In genomic region chr5:71653119-71653518, GRCh38 we compare ENCODE assay signal across 13 cellular contexts.
A peak's percentile ranks its signal among the peaks of the same experiment; 100 is the strongest.
DNase-seq lines count a peak whose midpoint lies in the region; ATAC-seq, FAIRE-seq and TF ChIP-seq lines count a peak whose summit lies in the region.
"Had no signal": no experiment of that assay in that cellular context is flagged by ENCODE, and none has a peak within 500 bp of the region (broad histone marks: within the 10 kb centered on the region; RNA-seq: fewer than 3 reads in every experiment).

No MANE protein-coding gene starts in this region.

- peak; percentile 5 for DNase-seq in G401 (ENCODE audit: low spot score)
- DNase-seq in NCI-H1930 (lab: John Stamatoyannopoulos, UW) = peak; percentile 18
- DNase-seq in endothelial cell of umbilical vein (ENCODE audit: low read depth, low spot score) = peak; percentile 43
- DNase-seq in prostate gland (ENCODE audit: low spot score) = peak; percentile 32
- no peak for DNase-seq in SW 1271 (lab: John Stamatoyannopoulos, UW)
- DNase-seq in mesothelial cell of epicardium (ENCODE audit: low spot score in 2 of 2, unreplicated experiment in 2 of 2) = no peak
- DNase-seq: activated CD8-positive, alpha-beta memory T cell treated with anti-CD3 and anti-CD28 coated beads, Interleukin-2, amount 50 U/mL, for 4 hours; islet precursor cell; stimulated activated CD4-positive, alpha-beta T cell treated with anti-CD3 and anti-CD28 coated beads, Interleukin-2, amount 100 ng/mL, for 24 hours; stimulated activated naive CD8-positive, alpha-beta T cell treated with anti-CD3 and anti-CD28 coated beads, Interleukin-15, Interleukin-2, amounts not matched to agents 100 U/mL and 50 U/mL, for 24 hours had no signal

- no peak for ATAC-seq in GM18861 (IDR thresholded peaks at IDR 0.05; ENCODE audit: unreplicated experiment)
- ATAC-seq: stimulated activated naive CD8-positive, alpha-beta T cell treated with anti-CD3 and anti-CD28 coated beads, Interleukin-15, Interleukin-2, amounts not matched to agents 100 U/mL and 50 U/mL, for 24 hours had no signal

- H3K9me3 Mint-ChIP-seq in mesothelial cell of epicardium = no peaks in the 10 kb centered on the region
- H3K9me3 Mint-ChIP-seq: IgD-negative memory B cell had no signal

- TF ChIP-seq CTCF in endothelial cell of umbilical vein (IDR thresholded peaks at IDR 0.05; ENCODE audit: extremely low read depth in 1 of 2, insufficient read depth in 1 of 2, low read depth in 1 of 2, low read length in 2 of 2) = no peak
- no peak for TF ChIP-seq CTCF in prostate gland (IDR thresholded peaks at IDR 0.05)
- no peak for TF ChIP-seq CTCF in mesothelial cell of epicardium (IDR thresholded peaks at IDR 0.05; ENCODE audit: unreplicated experiment)

- H3K9me3 ChIP-seq in endothelial cell of umbilical vein (replicated peaks; ENCODE audit: control insufficient read depth, insufficient read depth, low read length) (no peaks in the 10 kb centered on the region), prostate gland (no peaks in the 10 kb centered on the region)

- H3K4me1 ChIP-seq in endothelial cell of umbilical vein (ENCODE audit: control insufficient read depth, extremely low read depth, insufficient read depth, low read length) = no peaks in the 10 kb centered on the region
- no peaks in the 10 kb centered on the region for H3K4me1 ChIP-seq in prostate gland (replicated peaks)

- H3K27ac ChIP-seq in endothelial cell of umbilical vein (ENCODE audit: insufficient read depth, low read depth, low read length) (no peak overlapping the region), prostate gland (peak overlapping the region in 1 of 2 donors; percentile 50)

- H3K27me3 Mint-ChIP-seq in mesothelial cell of epicardium (ENCODE audit: low read depth) = no peaks in the 10 kb centered on the region
- H3K27me3 Mint-ChIP-seq: IgD-negative memory B cell had no signal

- POLR2A ChIA-PET in endothelial cell of umbilical vein (lab: Charles Lee) = no interaction called here

- H4K20me1 ChIP-seq in endothelial cell of umbilical vein (replicated peaks; ENCODE audit: control insufficient read depth, extremely low read depth, insufficient read depth, low read length) = no peaks in the 10 kb centered on the region

- H3K79me2 ChIP-seq in endothelial cell of umbilical vein (ENCODE audit: control insufficient read depth, insufficient read depth, low read length) = no peaks in the 10 kb centered on the region

- no peak overlapping the region for H3K9ac ChIP-seq in endothelial cell of umbilical vein (replicated peaks; ENCODE audit: extremely low read depth, insufficient read depth, low read length)

- H3K9me1 ChIP-seq in endothelial cell of umbilical vein (replicated peaks; ENCODE audit: control insufficient read depth, extremely low read depth, insufficient read depth, low read length) = no peaks in the 10 kb centered on the region

- intact Hi-C loops in endothelial cell of umbilical vein (cut with micrococcal nuclease) = no loop called here
- intact Hi-C loops in prostate gland (cut with DNase I) = no loop called here

- peaks cover 2 to 5% of the 10 kb centered on the region in 2 experiments for H3K36me3 ChIP-seq in endothelial cell of umbilical vein (ENCODE audit: control insufficient read depth in 2 of 2, extremely low read depth in 1 of 2, insufficient read depth in 2 of 2, low read length in 2 of 2)
- no peaks in the 10 kb centered on the region for H3K36me3 ChIP-seq in prostate gland

- WGBS in prostate gland = 16% methylated on average over 6 of the region's 6 CpGs

- H3K4me3 ChIP-seq in endothelial cell of umbilical vein (replicated peaks in 1 of 3; ENCODE audit: insufficient read depth in 1 of 3, low read depth in 1 of 3, low read length in 3 of 3) (no peak overlapping the region), prostate gland (no peak overlapping the region)

- CTCF ChIA-PET in endothelial cell of umbilical vein (lab: Charles Lee) = interaction anchor here (1.1 to 1.8 kb wide), 2 partner anchors 52 kb away, joined by 3 to 4 read pairs; no protein-coding TSS in a partner anchor

- H3K27me3 ChIP-seq in endothelial cell of umbilical vein (ENCODE audit: control insufficient read depth in 2 of 2, insufficient read depth in 2 of 2, low read length in 2 of 2) (no peaks in the 10 kb centered on the region), prostate gland (replicated peaks; ENCODE audit: insufficient read depth) (no peaks in the 10 kb centered on the region)

- FAIRE-seq in endothelial cell of umbilical vein (lab: Jason Lieb, UNC) = no peak
- FAIRE-seq: GM12892 had no signal

- no TSS peak for BruUV-seq in endothelial cell of umbilical vein (replicated peaks; lab: Mats Ljungman, UMichigan)

- H3K27ac Mint-ChIP-seq in mesothelial cell of epicardium = no peak overlapping the region
- H3K27ac Mint-ChIP-seq: IgD-negative memory B cell had no signal

- no peak for TF ChIP-seq POLR2A in endothelial cell of umbilical vein (IDR thresholded peaks at IDR 0.05; ENCODE audit: low read depth, low read length)
- no peak for TF ChIP-seq POLR2A in prostate gland (IDR thresholded peaks at IDR 0.05)

- H3K36me3 Mint-ChIP-seq in mesothelial cell of epicardium = peaks cover 56% of the 10 kb centered on the region

- no peak overlapping the region for H3K4me2 ChIP-seq in endothelial cell of umbilical vein (ENCODE audit: insufficient read depth, low read length)

- in situ Hi-C loops in G401 (cut with HindIII; ENCODE audit: low sequenced_read_pairs) = no loop called here

- no peak overlapping the region for H3K4me3 Mint-ChIP-seq in mesothelial cell of epicardium
- H3K4me3 Mint-ChIP-seq: IgD-negative memory B cell had no signal

- dilution Hi-C loops in endothelial cell of umbilical vein (cut with MboI; ENCODE audit: extremely low pct_ligation_motif_present, low sequenced_read_pairs) = no loop called here

- no peak overlapping the region for H2AFZ ChIP-seq in endothelial cell of umbilical vein (ENCODE audit: low read depth, low read length)

- peaks cover 6% of the 10 kb centered on the region for H3K4me1 Mint-ChIP-seq in mesothelial cell of epicardium
- H3K4me1 Mint-ChIP-seq: IgD-negative memory B cell had no signal

TF ChIP-seq in endothelial cell of umbilical vein, 7 proteins besides CTCF, POLR2A, EP300 and RAD21:
- TF ChIP-seq GATA2 (IDR thresholded peaks at IDR 0.05; ENCODE audit: insufficient read depth, insufficient read length, low read depth, low read length) (no peak), POLR2AphosphoS5 (IDR thresholded peaks at IDR 0.05; ENCODE audit: insufficient read depth, low read depth, low read length) (no peak), MYC (IDR thresholded peaks at IDR 0.05; ENCODE audit: low read depth, low read length) (no peak), MAX (IDR thresholded peaks at IDR 0.05; ENCODE audit: insufficient read depth, insufficient read length) (no peak), FOS (IDR thresholded peaks at IDR 0.05; ENCODE audit: borderline replicate concordance, insufficient read depth, low read length) (no peak), EZH2 (IDR thresholded peaks at IDR 0.05; ENCODE audit: borderline replicate concordance, low read depth, low read length, severe bottlenecking) (no peak), JUN (IDR thresholded peaks at IDR 0.05; ENCODE audit: borderline replicate concordance, insufficient read depth, insufficient read length, low read depth) (no peak)

Comparison
In these comparisons a context has a peak if more than half of its experiments do, and no peak if none do; other contexts are left out.
1. DNase-seq: peak in G401 (single experiment), NCI-H1930 (2 of 2), endothelial cell of umbilical vein (single experiment) and prostate gland (single experiment); none in SW 1271 (0 of 2) and mesothelial cell of epicardium (0 of 2).